8 cellular contexts compared by ENCODE assay signal in genomic region chr3:23944861-23945652, GRCh38. TPM values are rescaled to one million over a fixed set of nuclear protein-coding genes. Genes with fewer than 3 reads are reported as not detected.
DNase-seq lines count a peak whose midpoint lies in the region; ATAC-seq, FAIRE-seq and TF ChIP-seq lines count a peak whose summit lies in the region.

Gene NR1D2, plus strand, starts transcription at chr3:23945286. Its CDS starts 293 bp downstream, at chr3:23945579.

- peaks cover 30% of the 10 kb centered on the region for H3K4me1 Mint-ChIP-seq in activated T-helper 17 cell treated with anti-CD3 and anti-CD28 coated beads, Interleukin-2, amount 50 U/mL, for 72 hours
- peaks cover 28 to 35% of the 10 kb centered on the region in 2 donors for H3K4me1 Mint-ChIP-seq in natural killer cell

- H3K4me3 ChIP-seq in Panc1 (ENCODE audit: low read depth in 2 of 2, low read length in 2 of 2) (peak within 1 kb of the TSS; percentile 68 to 80), fibroblast of mammary gland (ENCODE audit: control insufficient read depth, low read depth, low read length) (peak within 1 kb of the TSS; percentile 79)

- BruUV-seq in Panc1 (replicated peaks; lab: Mats Ljungman, UMichigan) = no TSS peak

- FAIRE-seq in D721Med (lab: Jason Lieb, UNC) = no peak

- H3K27me3 ChIP-seq in Panc1 (ENCODE audit: control insufficient read depth, insufficient read depth, low read length) = no peaks in the 10 kb centered on the region

- peak within 1 kb of the TSS; percentile 94 for H3K27ac Mint-ChIP-seq in activated T-helper 17 cell treated with anti-CD3 and anti-CD28 coated beads, Interleukin-2, amount 50 U/mL, for 72 hours
- peak within 1 kb of the TSS; percentile 92 to 97 for H3K27ac Mint-ChIP-seq in natural killer cell

- ATAC-seq in Panc1 = peak; percentile 74
- peak; percentile 66 for ATAC-seq in activated T-helper 17 cell treated with anti-CD3 and anti-CD28 coated beads, Interleukin-2, amount 50 U/mL, for 72 hours (replicated peaks)
- peak; percentile 43 to 73 (median 62) for ATAC-seq in natural killer cell

- POLR2A ChIA-PET in Panc1 (lab: Charles Lee) = no interaction called here

- CTCF ChIA-PET in Panc1 (lab: Charles Lee) = no interaction called here

- in situ Hi-C loops in Panc1 (cut with HindIII; ENCODE audit: low pct_unique_long_range_greater_than_20kb, low sequenced_read_pairs) = no loop called here

- no peak for TF ChIP-seq CTCF in D721Med (IDR thresholded peaks at IDR 0.05; ENCODE audit: insufficient read depth, missing control alignments)
- TF ChIP-seq CTCF in GM20000 (IDR thresholded peaks at IDR 0.05; ENCODE audit: extremely low read depth, missing control alignments) = peak; percentile 3
- no peak; the same call in 1 of the 2 replicates for TF ChIP-seq CTCF in Panc1 (IDR thresholded peaks at IDR 0.05)
- TF ChIP-seq CTCF in fibroblast of mammary gland (conservative IDR thresholded peaks at IDR 0.05; ENCODE audit: control insufficient read depth, insufficient read depth, low read depth, low read length) = no peak
- TF ChIP-seq CTCF in natural killer cell (IDR thresholded peaks at IDR 0.05) = no peak

- intact Hi-C loops in Panc1 (cut with micrococcal nuclease; ENCODE audit: unreplicated experiment) = no loop called here
- intact Hi-C loops in natural killer cell (cut with micrococcal nuclease) = loop anchor here (1.0 to 10.0 kb wide), 2 partner anchors 28 to 140 kb away; partner anchors contain the start of genes RPL15 and UBE2E1

- peak; percentile 29 for DNase-seq in D721Med (ENCODE audit: insufficient read length, low spot score)
- peak; percentile 92 for DNase-seq in GM20000 (ENCODE audit: low spot score)
- DNase-seq in HPDE6-E6E7 (ENCODE audit: extremely low spot score) = peak; percentile 36
- no peak for DNase-seq in Panc1 (ENCODE audit: low read depth, low spot score)
- peak; percentile 67 for DNase-seq in fibroblast of mammary gland (ENCODE audit: low read depth)
- DNase-seq in natural killer cell = peak; percentile 83
- DNase-seq in stimulated activated naive CD4-positive, alpha-beta T cell (lab: John Stamatoyannopoulos, UW) = peak; percentile 57 to 73 (median 71)

- peak within 1 kb of the TSS; percentile 86 for H3K27ac ChIP-seq in Panc1 (ENCODE audit: low read length)

- H3K9me3 Mint-ChIP-seq in activated T-helper 17 cell treated with anti-CD3 and anti-CD28 coated beads, Interleukin-2, amount 50 U/mL, for 72 hours = no peaks in the 10 kb centered on the region
- H3K9me3 Mint-ChIP-seq in natural killer cell = no peaks in the 10 kb centered on the region

- H3K27me3 Mint-ChIP-seq in activated T-helper 17 cell treated with anti-CD3 and anti-CD28 coated beads, Interleukin-2, amount 50 U/mL, for 72 hours = no peaks in the 10 kb centered on the region
- no peaks in the 10 kb centered on the region for H3K27me3 Mint-ChIP-seq in natural killer cell (ENCODE audit: low read depth in 2 of 2)

- H3K4me3 Mint-ChIP-seq in activated T-helper 17 cell treated with anti-CD3 and anti-CD28 coated beads, Interleukin-2, amount 50 U/mL, for 72 hours = peak within 1 kb of the TSS; percentile 83
- H3K4me3 Mint-ChIP-seq in natural killer cell = peak within 1 kb of the TSS; percentile 96

- H3K36me3 Mint-ChIP-seq in activated T-helper 17 cell treated with anti-CD3 and anti-CD28 coated beads, Interleukin-2, amount 50 U/mL, for 72 hours (ENCODE audit: low read depth) = peaks cover 21% of the 10 kb centered on the region
- H3K36me3 Mint-ChIP-seq in natural killer cell = no peaks in the 10 kb centered on the region

- no peaks in the 10 kb centered on the region; the same call in 1 of the 2 replicates for H3K36me3 ChIP-seq in Panc1 (ENCODE audit: control insufficient read depth, insufficient read depth, low read length)

- no peaks in the 10 kb centered on the region for H3K9me3 ChIP-seq in Panc1 (ENCODE audit: control insufficient read depth, insufficient read depth, low read depth, low read length)

- H3K4me1 ChIP-seq in Panc1 (ENCODE audit: control insufficient read depth, insufficient read depth, low read length) = peaks cover 33% of the 10 kb centered on the region

RNA-seq across cellular contexts. Expression of gene NR1D2, which starts in this region (rescaled TPM):
- total RNA-seq in Panc1 (2021; ENCODE audit: unreplicated experiment) (9.5 TPM), natural killer cell (10 to 100 TPM; 72.5 to 94.2 (median 92.1) TPM)
- polyA plus RNA-seq in Panc1 (2012; ENCODE audit: insufficient read length) = 3.9 TPM
- 10 to 100 TPM; 10.6 to 15.9 TPM for total RNA-seq in activated T-helper 17 cell treated with anti-CD3 and anti-CD28 coated beads, Interleukin-2, amount 50 U/mL, for 72 hours
